In the genomic region with DNA sequence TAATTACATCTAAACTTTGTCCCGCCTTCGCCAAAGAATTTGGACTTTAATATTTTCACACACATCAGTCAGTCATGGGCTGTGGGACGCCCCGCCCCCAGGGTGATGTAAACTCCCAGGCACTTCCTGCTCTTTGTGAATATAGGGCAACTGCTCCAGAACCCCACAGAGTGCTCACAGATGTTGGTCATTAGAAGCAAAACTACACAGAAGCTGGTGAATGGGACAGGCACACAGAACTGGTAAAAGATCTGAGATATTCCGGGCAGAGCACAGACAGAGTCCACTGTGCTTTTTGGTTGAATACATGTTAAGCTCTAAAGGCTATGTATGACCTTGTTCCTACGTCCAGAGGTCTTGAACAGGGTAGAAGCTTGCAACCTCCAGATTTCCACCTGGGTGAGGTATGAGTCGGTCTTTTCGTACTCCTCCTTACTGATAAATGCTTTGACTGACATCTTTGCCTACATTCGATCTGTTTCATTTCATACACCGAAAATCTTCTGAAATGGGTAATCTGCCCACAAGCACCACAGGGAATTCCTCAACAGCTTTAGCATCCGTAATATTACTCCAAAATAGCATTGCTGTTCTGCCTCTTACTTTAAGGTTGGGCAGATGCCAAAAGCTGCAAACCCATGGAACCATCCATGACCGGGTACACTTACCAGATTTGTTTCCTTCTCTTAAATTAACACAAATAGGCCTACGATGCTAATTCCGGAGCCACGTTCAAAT, we compare ENCODE assay signal across 12 cellular contexts.
DNase-seq lines count a peak whose midpoint lies in the region; ATAC-seq and TF ChIP-seq lines count a peak whose summit lies in the region.
"Had no signal": no experiment of that assay in that cellular context is flagged by ENCODE, and none has a peak within 500 bp of the region (broad histone marks: within the 10 kb centered on the region; RNA-seq: fewer than 3 reads in every experiment).

No MANE protein-coding gene starts in this region.

- H3K4me3 Mint-ChIP-seq in Caco-2 (ENCODE audit: unreplicated experiment), result no peak overlapping the region
- H3K4me3 Mint-ChIP-seq in activated naive CD8-positive, alpha-beta T cell treated with anti-CD3 and anti-CD28 coated beads, Interleukin-2, amount 50 U/mL, for 24 hours, result no peak overlapping the region

- H2AFZ ChIP-seq in osteoblast (ENCODE audit: low read length), result no peak overlapping the region

- TF ChIP-seq CTCF in Caco-2 (IDR thresholded peaks at IDR 0.05; ENCODE audit: insufficient read depth in 1 of 2, low read depth in 1 of 2, low read length in 1 of 2, severe bottlenecking in 1 of 2, unreplicated experiment in 1 of 2), result no peak
- TF ChIP-seq CTCF in fibroblast of mammary gland (conservative IDR thresholded peaks at IDR 0.05; ENCODE audit: control insufficient read depth, insufficient read depth, low read depth, low read length), result no peak
- no peak for TF ChIP-seq CTCF in osteoblast (IDR thresholded peaks at IDR 0.05; ENCODE audit: extremely low read depth, low read depth, low read length)
- no peak for TF ChIP-seq CTCF in omental fat pad (IDR thresholded peaks at IDR 0.05)

- peaks cover 13% of the 10 kb centered on the region for H3K4me1 ChIP-seq in Caco-2
- peaks cover 40% of the 10 kb centered on the region for H3K4me1 ChIP-seq in SJCRH30
- peaks cover 26% of the 10 kb centered on the region for H3K4me1 ChIP-seq in osteoblast (ENCODE audit: insufficient read depth, low read length)
- H3K4me1 ChIP-seq: testis had no signal

- CTCF ChIA-PET in Caco-2 (lab: Charles Lee), result interaction anchor here (1.1 kb wide), 1 partner anchor 91 kb away, joined by 3 read pairs; no protein-coding TSS in a partner anchor

- BruUV-seq in Caco-2 (replicated peaks; lab: Mats Ljungman, UMichigan), result TSS peak; percentile 96

- H3K9me3 Mint-ChIP-seq in Caco-2 (ENCODE audit: unreplicated experiment), result no peaks in the 10 kb centered on the region
- no peaks in the 10 kb centered on the region for H3K9me3 Mint-ChIP-seq in activated naive CD8-positive, alpha-beta T cell treated with anti-CD3 and anti-CD28 coated beads, Interleukin-2, amount 50 U/mL, for 24 hours

- H3K27ac Mint-ChIP-seq in Caco-2 (ENCODE audit: unreplicated experiment), result peak overlapping the region; percentile 61
- no peak overlapping the region for H3K27ac Mint-ChIP-seq in activated naive CD8-positive, alpha-beta T cell treated with anti-CD3 and anti-CD28 coated beads, Interleukin-2, amount 50 U/mL, for 24 hours

- no peaks in the 10 kb centered on the region for H3K36me3 ChIP-seq in Caco-2 (ENCODE audit: control insufficient read depth, insufficient read depth, low read length)
- no peaks in the 10 kb centered on the region for H3K36me3 ChIP-seq in SJCRH30
- H3K36me3 ChIP-seq in osteoblast (ENCODE audit: insufficient read depth, low read length), result no peaks in the 10 kb centered on the region

- H3K4me3 ChIP-seq in Caco-2 (ENCODE audit: low read depth, low read length) (no peak overlapping the region), SJCRH30 (peak overlapping the region; percentile 59), fibroblast of mammary gland (ENCODE audit: control insufficient read depth, low read depth, low read length) (no peak overlapping the region), osteoblast (ENCODE audit: insufficient read depth, low read length) (no peak overlapping the region)
- H3K4me3 ChIP-seq: testis had no signal

- H3K79me2 ChIP-seq in osteoblast (ENCODE audit: insufficient read depth, low read length), result no peaks in the 10 kb centered on the region

- no peaks in the 10 kb centered on the region for H3K27me3 ChIP-seq in Caco-2 (replicated peaks; ENCODE audit: control insufficient read depth, insufficient read depth, low read length)
- H3K27me3 ChIP-seq in SJCRH30, result no peaks in the 10 kb centered on the region
- H3K27me3 ChIP-seq in osteoblast (ENCODE audit: insufficient read depth, low read length), result no peaks in the 10 kb centered on the region
- H3K27me3 ChIP-seq: testis had no signal

- no peak for ATAC-seq in omental fat pad (ENCODE audit: low FRiP score)
- no peak for ATAC-seq in GM21529 (IDR thresholded peaks at IDR 0.05; ENCODE audit: unreplicated experiment)
- no peak for ATAC-seq in activated naive CD8-positive, alpha-beta T cell treated with anti-CD3 and anti-CD28 coated beads, Interleukin-2, amount 50 U/mL, for 24 hours

- intact Hi-C loops in Caco-2 (cut with micrococcal nuclease; ENCODE audit: unreplicated experiment), result no loop called here

- peak overlapping the region; percentile 29 for H3K4me2 ChIP-seq in osteoblast (ENCODE audit: insufficient read depth, low read length)

- DNase-seq in Caco-2 (peak; percentile 70 to 72), SJCRH30 (peak; percentile 88 to 91), fibroblast of mammary gland (ENCODE audit: low read depth) (peak; percentile 78), osteoblast (ENCODE audit: insufficient read length, low spot score, missing footprints) (no peak), omental fat pad (ENCODE audit: low spot score) (no peak), NCI-H128 (lab: John Stamatoyannopoulos, UW; ENCODE audit: unreplicated experiment) (no peak)
- DNase-seq in activated naive CD8-positive, alpha-beta T cell treated with anti-CD3 and anti-CD28 coated beads, Interleukin-2, amount 50 U/mL, for 24 hours, result no peak
- DNase-seq: activated CD4-positive, alpha-beta T cell treated with anti-CD3 and anti-CD28 coated beads, Interleukin-2, amount 50 U/mL, for 4 hours; anterior cingulate cortex; KG1; testis had no signal

- H3K4me1 Mint-ChIP-seq in Caco-2 (ENCODE audit: low read depth, unreplicated experiment), result no peaks in the 10 kb centered on the region
- H3K4me1 Mint-ChIP-seq in activated naive CD8-positive, alpha-beta T cell treated with anti-CD3 and anti-CD28 coated beads, Interleukin-2, amount 50 U/mL, for 24 hours, result no peaks in the 10 kb centered on the region

- H4K20me1 ChIP-seq in osteoblast (ENCODE audit: insufficient read depth, low read length), result no peaks in the 10 kb centered on the region

- POLR2A ChIA-PET in Caco-2 (lab: Charles Lee), result interaction anchor here (1.0 kb wide), 1 partner anchor 57 kb away, joined by 3 read pairs; no protein-coding TSS in a partner anchor

- H3K9me3 ChIP-seq in Caco-2, result no peaks in the 10 kb centered on the region
- H3K9me3 ChIP-seq in SJCRH30 (replicated peaks), result no peaks in the 10 kb centered on the region
- H3K9me3 ChIP-seq in osteoblast (ENCODE audit: low read depth, low read length), result no peaks in the 10 kb centered on the region
- H3K9me3 ChIP-seq: testis had no signal

- H3K27ac ChIP-seq in SJCRH30 (peak overlapping the region; percentile 78), osteoblast (ENCODE audit: low read depth, low read length) (peak overlapping the region; percentile 65)

- H3K36me3 Mint-ChIP-seq in Caco-2 (ENCODE audit: insufficient read depth, unreplicated experiment), result no peaks in the 10 kb centered on the region
- no peaks in the 10 kb centered on the region for H3K36me3 Mint-ChIP-seq in activated naive CD8-positive, alpha-beta T cell treated with anti-CD3 and anti-CD28 coated beads, Interleukin-2, amount 50 U/mL, for 24 hours (ENCODE audit: low read depth)

- H3K27me3 Mint-ChIP-seq in Caco-2 (ENCODE audit: insufficient read depth, unreplicated experiment), result no peaks in the 10 kb centered on the region
- H3K27me3 Mint-ChIP-seq in activated naive CD8-positive, alpha-beta T cell treated with anti-CD3 and anti-CD28 coated beads, Interleukin-2, amount 50 U/mL, for 24 hours, result peaks cover 2% of the 10 kb centered on the region

Comparison
In these comparisons a context has a peak if more than half of its experiments do, and no peak if none do; other contexts are left out.
1. DNase-seq: peak in Caco-2 (2 of 2), SJCRH30 (2 of 2) and fibroblast of mammary gland (single experiment); none in osteoblast (single experiment), omental fat pad (single experiment), NCI-H128 (single experiment) and activated naive CD8-positive, alpha-beta T cell treated with anti-CD3 and anti-CD28 coated beads, Interleukin-2, amount 50 U/mL, for 24 hours (single experiment).